In genomic region chr7:24978837-24979469, GRCh38 we compare ENCODE assay signal across 8 cellular contexts. TPM values are rescaled to one million over a fixed set of nuclear protein-coding genes. Genes with fewer than 3 reads are reported as not detected.
DNase-seq lines count a peak whose midpoint lies in the region; ATAC-seq and TF ChIP-seq lines count a peak whose summit lies in the region.

No MANE protein-coding gene starts in this region.

- H3K4me3 Mint-ChIP-seq in stimulated activated naive CD8-positive, alpha-beta T cell treated with anti-CD3 and anti-CD28 coated beads, Interleukin-15, amount 100 ng/mL, for 72 hours, result peak overlapping the region; percentile 93 to 98

- H3K4me1 Mint-ChIP-seq in stimulated activated naive CD8-positive, alpha-beta T cell treated with anti-CD3 and anti-CD28 coated beads, Interleukin-15, amount 100 ng/mL, for 72 hours, result peaks cover 74% of the 10 kb centered on the region

- no peak for TF ChIP-seq CTCF in HL-60 (IDR thresholded peaks at IDR 0.05; ENCODE audit: insufficient read depth, low read length)

- peaks cover 15% of the 10 kb centered on the region for H3K27me3 ChIP-seq in HL-60 (ENCODE audit: insufficient read depth, poor library complexity, severe bottlenecking)

- peaks cover 12 to 17% of the 10 kb centered on the region in 2 donors for H3K36me3 Mint-ChIP-seq in activated naive CD4-positive, alpha-beta T cell treated with anti-CD3 and anti-CD28 coated beads, Interleukin-2, amount 50 U/mL, for 72 hours

- peaks cover 16% of the 10 kb centered on the region for H3K27me3 Mint-ChIP-seq in stimulated activated naive CD8-positive, alpha-beta T cell treated with anti-CD3 and anti-CD28 coated beads, Interleukin-15, amount 100 ng/mL, for 72 hours

- no peaks in the 10 kb centered on the region for H3K9me3 ChIP-seq in iPS-18c (ENCODE audit: control insufficient read depth, insufficient read depth, low read length)

- peak overlapping the region; percentile 81 to 84 for H3K27ac Mint-ChIP-seq in activated naive CD4-positive, alpha-beta T cell treated with anti-CD3 and anti-CD28 coated beads, Interleukin-2, amount 50 U/mL, for 72 hours
- peak overlapping the region; percentile 84 to 88 for H3K27ac Mint-ChIP-seq in stimulated activated naive CD8-positive, alpha-beta T cell treated with anti-CD3 and anti-CD28 coated beads, Interleukin-15, amount 100 ng/mL, for 72 hours

- H3K4me3 ChIP-seq in HL-60 (replicated peaks; ENCODE audit: insufficient read depth, low read length) (peak overlapping the region; percentile 80), iPS-18c (ENCODE audit: insufficient read depth, low read depth, low read length) (peak overlapping the region; percentile 64)

- no peak overlapping the region for H3K27ac ChIP-seq in HL-60 (replicated peaks)

- no peaks in the 10 kb centered on the region for H3K9me3 Mint-ChIP-seq in activated naive CD4-positive, alpha-beta T cell treated with anti-CD3 and anti-CD28 coated beads, Interleukin-2, amount 50 U/mL, for 72 hours
- H3K9me3 Mint-ChIP-seq in stimulated activated naive CD8-positive, alpha-beta T cell treated with anti-CD3 and anti-CD28 coated beads, Interleukin-15, amount 100 ng/mL, for 72 hours, result no peaks in the 10 kb centered on the region

- DNase-seq in activated CD4-positive, alpha-beta T cell treated with anti-CD3 and anti-CD28 coated beads for 48 hours, result peak; percentile 17
- no peak for DNase-seq in activated CD4-positive, alpha-beta T cell treated with anti-CD3 and anti-CD28 coated beads for 1 hour
- DNase-seq in HL-60 (ENCODE audit: low read depth in 1 of 2, low spot score in 1 of 2) (no peak), MV-4-11 (lab: John Stamatoyannopoulos, UW) (no peak), KG1 (lab: John Stamatoyannopoulos, UW) (no peak)
- no peak for DNase-seq in activated naive CD4-positive, alpha-beta T cell treated with anti-CD3 and anti-CD28 coated beads, Interleukin-2, amount 50 U/mL, for 72 hours (ENCODE audit: low spot score in 2 of 2)
- no peak for DNase-seq in stimulated activated naive CD8-positive, alpha-beta T cell treated with anti-CD3 and anti-CD28 coated beads, Interleukin-15, amount 100 ng/mL, for 72 hours

- no peak for ATAC-seq in activated naive CD4-positive, alpha-beta T cell treated with anti-CD3 and anti-CD28 coated beads, Interleukin-2, amount 50 U/mL, for 72 hours
- ATAC-seq in stimulated activated naive CD8-positive, alpha-beta T cell treated with anti-CD3 and anti-CD28 coated beads, Interleukin-15, amount 100 ng/mL, for 72 hours, result peak; percentile 6

RNA-seq across cellular contexts. Expression of gene OSBPL3, which starts 1.0 kb away (rescaled TPM):
- total RNA-seq in activated naive CD4-positive, alpha-beta T cell treated with anti-CD3 and anti-CD28 coated beads, Interleukin-2, amount 50 U/mL, for 72 hours, result 10 to 100 TPM; 42.2 to 52.0 TPM
